1 cellular context compared by ENCODE assay signal in genomic region chr10:122986340-122986739, GRCh38.
TF ChIP-seq lines count a peak whose summit lies in the region.

No MANE protein-coding gene starts in this region.

TF ChIP-seq in IMR-90, 13 proteins besides CTCF, POLR2A, EP300 and RAD21:
- TF ChIP-seq, protein P1, sequence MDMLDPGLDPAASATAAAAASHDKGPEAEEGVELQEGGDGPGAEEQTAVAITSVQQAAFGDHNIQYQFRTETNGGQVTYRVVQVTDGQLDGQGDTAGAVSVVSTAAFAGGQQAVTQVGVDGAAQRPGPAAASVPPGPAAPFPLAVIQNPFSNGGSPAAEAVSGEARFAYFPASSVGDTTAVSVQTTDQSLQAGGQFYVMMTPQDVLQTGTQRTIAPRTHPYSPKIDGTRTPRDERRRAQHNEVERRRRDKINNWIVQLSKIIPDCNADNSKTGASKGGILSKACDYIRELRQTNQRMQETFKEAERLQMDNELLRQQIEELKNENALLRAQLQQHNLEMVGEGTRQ (IDR thresholded peaks at IDR 0.05; ENCODE audit: low read depth, low read length): no peak
- TF ChIP-seq CEBPB (IDR thresholded peaks at IDR 0.05; ENCODE audit: low read depth, low read length) (no peak), MAZ (IDR thresholded peaks at IDR 0.05; ENCODE audit: borderline replicate concordance, low read depth, low read length) (no peak), MXI1 (IDR thresholded peaks at IDR 0.05; ENCODE audit: borderline replicate concordance, low read depth, low read length) (no peak), BHLHE40 (IDR thresholded peaks at IDR 0.05; ENCODE audit: low read depth, low read length) (no peak), SMC3 (IDR thresholded peaks at IDR 0.05; ENCODE audit: low read depth, low read length) (no peak), NFE2L2 (IDR thresholded peaks at IDR 0.05; ENCODE audit: low read depth, low read length) (no peak), FOS (IDR thresholded peaks at IDR 0.05; ENCODE audit: low read depth, low read length) (no peak), CHD1 (IDR thresholded peaks at IDR 0.05; ENCODE audit: low read depth, low read length) (no peak)
